ENCODE assay signal across 1 cellular context in genomic region chr16:25106567-25107465, GRCh38.
TF ChIP-seq lines count a peak whose summit lies in the region.

No MANE protein-coding gene starts in this region.

TF ChIP-seq in HEK293, 187 proteins besides CTCF, POLR2A, EP300 and RAD21 (continued from another document and continues in another):
- TF ChIP-seq ZNF518A (tag by site-specific recombination; conservative IDR thresholded peaks at IDR 0.05; ENCODE audit: low read depth) (peak; percentile 90), ZNF843 (tag by site-specific recombination; IDR thresholded peaks at IDR 0.05) (peak; percentile 17; the same call in 1 of the 2 replicates), ZNF292 (tag by site-specific recombination; IDR thresholded peaks at IDR 0.05; ENCODE audit: borderline replicate concordance, low read depth) (0 out of 2 replicates have a peak, but pooled peaks have one; percentile 7), ZNF449 (tag by site-specific recombination; IDR thresholded peaks at IDR 0.05) (peak; percentile 20; the same call in 1 of the 2 replicates), ZNF830 (tag by site-specific recombination; IDR thresholded peaks at IDR 0.05; ENCODE audit: low read depth) (no peak), HOXC10 (CRISPR knock-in tag; IDR thresholded peaks at IDR 0.05) (no peak), ZNF596 (tag by site-specific recombination; IDR thresholded peaks at IDR 0.05) (peak; percentile 74; the same call in 1 of the 2 replicates), MZF1 (tag by site-specific recombination; IDR thresholded peaks at IDR 0.05; ENCODE audit: borderline replicate concordance) (no peak), ZNF580 (tag by site-specific recombination; IDR thresholded peaks at IDR 0.05) (peak; percentile 98), ZNF26 (tag by site-specific recombination; IDR thresholded peaks at IDR 0.05) (no peak), ATF2 (tag by site-specific recombination; IDR thresholded peaks at IDR 0.05; ENCODE audit: low read depth) (no peak), ZNF626 (tag by site-specific recombination; IDR thresholded peaks at IDR 0.05) (no peak), PRDM10 (tag by site-specific recombination; IDR thresholded peaks at IDR 0.05) (peak; percentile 90), ZNF561 (tag by site-specific recombination; IDR thresholded peaks at IDR 0.05; ENCODE audit: borderline replicate concordance) (no peak; the same call in 1 of the 2 replicates), ZIC2 (tag by site-specific recombination; IDR thresholded peaks at IDR 0.05) (peak; percentile 73), ZNF341 (tag by site-specific recombination; IDR thresholded peaks at IDR 0.05; ENCODE audit: low read depth) (0 out of 2 replicates have a peak, but pooled peaks have one; percentile 11), ZNF639 (tag by site-specific recombination; IDR thresholded peaks at IDR 0.05) (no peak), ZFHX2 (tag by site-specific recombination; conservative IDR thresholded peaks at IDR 0.05) (no peak), AEBP2 (tag by site-specific recombination; IDR thresholded peaks at IDR 0.05; ENCODE audit: borderline replicate concordance) (no peak), ZNF350 (tag by site-specific recombination; IDR thresholded peaks at IDR 0.05) (no peak), ZNF677 (tag by site-specific recombination; IDR thresholded peaks at IDR 0.05) (no peak), ZSCAN5A (tag by site-specific recombination; IDR thresholded peaks at IDR 0.05) (0 out of 2 replicates have a peak, but pooled peaks have one; percentile 69), ZNF600 (tag by site-specific recombination; IDR thresholded peaks at IDR 0.05) (no peak; the same call in 1 of the 2 replicates), ZBTB11 (tag by site-specific recombination; conservative IDR thresholded peaks at IDR 0.05; ENCODE audit: low read depth) (peak; percentile 88), PRDM1 (tag by site-specific recombination; IDR thresholded peaks at IDR 0.05) (no peak), ZNF398 (tag by site-specific recombination; IDR thresholded peaks at IDR 0.05) (no peak)
